Comparison of ENCODE assay signal across 2 cellular contexts in genomic region chr1:55041613-55042012, GRCh38.
TF ChIP-seq lines count a peak whose summit lies in the region.

No MANE protein-coding gene starts in this region.

TF ChIP-seq in WTC11, 78 proteins besides CTCF, POLR2A, EP300 and RAD21 (continues in another document):
- TF ChIP-seq ZNF281 (CRISPR knock-in tag; IDR thresholded peaks at IDR 0.05) (no peak), MYBL2 (CRISPR knock-in tag; IDR thresholded peaks at IDR 0.05) (no peak), ZNF138 (CRISPR knock-in tag; conservative IDR thresholded peaks at IDR 0.05) (no peak), AFF4 (CRISPR knock-in tag; IDR thresholded peaks at IDR 0.05; ENCODE audit: borderline replicate concordance) (no peak), JUN (CRISPR knock-in tag; IDR thresholded peaks at IDR 0.05) (no peak), IRF1 (CRISPR knock-in tag; IDR thresholded peaks at IDR 0.05) (no peak), ZSCAN18 (CRISPR knock-in tag; IDR thresholded peaks at IDR 0.05) (no peak), NFATC4 (CRISPR knock-in tag; IDR thresholded peaks at IDR 0.05) (no peak), ZNF396 (CRISPR knock-in tag; IDR thresholded peaks at IDR 0.05; ENCODE audit: borderline replicate concordance) (no peak), ZNF263 (CRISPR knock-in tag; IDR thresholded peaks at IDR 0.05; ENCODE audit: low read depth) (no peak), ZNF232 (CRISPR knock-in tag; IDR thresholded peaks at IDR 0.05) (no peak), ZBTB43 (CRISPR knock-in tag; IDR thresholded peaks at IDR 0.05) (no peak), CREB1 (CRISPR knock-in tag; IDR thresholded peaks at IDR 0.05) (no peak), E2F1 (CRISPR knock-in tag; IDR thresholded peaks at IDR 0.05) (no peak)

TF ChIP-seq in liver, 16 proteins besides CTCF, POLR2A, EP300 and RAD21 (continued from another document):
- no peak for TF ChIP-seq REST (IDR thresholded peaks at IDR 0.05)
- no peak for TF ChIP-seq MAX (IDR thresholded peaks at IDR 0.05)
- TF ChIP-seq HNF4G (IDR thresholded peaks at IDR 0.05): no peak
- TF ChIP-seq ZBTB33 (IDR thresholded peaks at IDR 0.05): no peak
- no peak for TF ChIP-seq NR2F2 (IDR thresholded peaks at IDR 0.05)
- TF ChIP-seq SP1 (IDR thresholded peaks at IDR 0.05): no peak
- no peak for TF ChIP-seq ATF3 (IDR thresholded peaks at IDR 0.05)
- no peak for TF ChIP-seq TAF1 (conservative IDR thresholded peaks at IDR 0.05)
- no peak for TF ChIP-seq JUND (IDR thresholded peaks at IDR 0.05)
- TF ChIP-seq EGR1 (IDR thresholded peaks at IDR 0.05; ENCODE audit: low read depth in 2 of 2): no peak
- TF ChIP-seq HNF4A (conservative IDR thresholded peaks at IDR 0.05): no peak
- TF ChIP-seq YY1 (IDR thresholded peaks at IDR 0.05): no peak
